In genomic region chr5:172051643-172052362, GRCh38 we compare ENCODE assay signal across 11 cellular contexts. TPM values are rescaled to one million over a fixed set of nuclear protein-coding genes. Genes with fewer than 3 reads are reported as not detected.
DNase-seq lines count a peak whose midpoint lies in the region; ATAC-seq and TF ChIP-seq lines count a peak whose summit lies in the region.
"Had no signal": no experiment of that assay in that cellular context is flagged by ENCODE, and none has a peak within 500 bp of the region (broad histone marks: within the 10 kb centered on the region; RNA-seq: fewer than 3 reads in every experiment).

No MANE protein-coding gene starts in this region.

- no peak for DNase-seq in MCF 10A (ENCODE audit: unreplicated experiment)
- no peak for DNase-seq in mammary epithelial cell
- DNase-seq in brain microvascular endothelial cell: no peak
- no peak for DNase-seq in type B pancreatic cell (ENCODE audit: extremely low spot score, unreplicated experiment)
- DNase-seq in GM03348 (ENCODE audit: low spot score): no peak
- DNase-seq: NCI-H345 had no signal

- no peaks in the 10 kb centered on the region for H4K20me1 ChIP-seq in mammary epithelial cell (ENCODE audit: insufficient read depth, low read length)

- no peak for ATAC-seq in stimulated activated memory B cell treated with anti-CD40 and anti-IgM and Interleukin-4, amounts not matched to agents 10 μg/mL and 1 μg/mL and 100 μg/mL, for 72 hours
- ATAC-seq in GM18502 (IDR thresholded peaks at IDR 0.05; ENCODE audit: poor library complexity, unreplicated experiment): no peak

- H3K27me3 ChIP-seq in mammary epithelial cell (ENCODE audit: insufficient read depth, low read length): no peaks in the 10 kb centered on the region
- H3K27me3 ChIP-seq in brain microvascular endothelial cell (replicated peaks): no peaks in the 10 kb centered on the region
- H3K27me3 ChIP-seq in muscle layer of colon (ENCODE audit: control insufficient read depth in 1 of 2, insufficient read depth in 2 of 2, low read length in 2 of 2): no peaks in the 10 kb centered on the region

- H3K27ac Mint-ChIP-seq in MCF 10A (ENCODE audit: low read depth, unreplicated experiment) (peak overlapping the region; percentile 18), type B pancreatic cell (peak overlapping the region; percentile 36)
- no peak overlapping the region for H3K27ac Mint-ChIP-seq in stimulated activated memory B cell treated with anti-CD40 and anti-IgM and Interleukin-4, amounts not matched to agents 10 μg/mL and 1 μg/mL and 100 μg/mL, for 72 hours

- H3K4me3 ChIP-seq in mammary epithelial cell (replicated peaks in 1 of 3; ENCODE audit: insufficient read depth in 1 of 3, low read depth in 2 of 3, low read length in 3 of 3): no peak overlapping the region
- no peak overlapping the region for H3K4me3 ChIP-seq in brain microvascular endothelial cell (ENCODE audit: low read depth, low read length)
- no peak overlapping the region for H3K4me3 ChIP-seq in muscle layer of colon (ENCODE audit: low read depth in 1 of 2, low read length in 2 of 2)
- H3K4me3 ChIP-seq: A549 had no signal

- in situ Hi-C loops in mammary epithelial cell (cut with MboI; ENCODE audit: low sequenced_read_pairs in 2 of 2): no loop called here
- in situ Hi-C loops in brain microvascular endothelial cell (cut with HindIII; ENCODE audit: low pct_ligation_motif_present, low sequenced_read_pairs): no loop called here

- H3K36me3 ChIP-seq in mammary epithelial cell (ENCODE audit: insufficient read depth, low read length) (peaks cover 19% of the 10 kb centered on the region), brain microvascular endothelial cell (replicated peaks) (peaks cover 62% of the 10 kb centered on the region), muscle layer of colon (ENCODE audit: insufficient read depth, low read length) (peaks cover 12% of the 10 kb centered on the region)

- H3K4me2 ChIP-seq in mammary epithelial cell (ENCODE audit: insufficient read depth, low read depth, low read length): no peak overlapping the region
- H3K4me2 ChIP-seq: A549 had no signal

- BruUV-seq in MCF 10A (replicated peaks; lab: Mats Ljungman, UMichigan): no TSS peak
- no TSS peak for BruUV-seq in mammary epithelial cell (replicated peaks; lab: Mats Ljungman, UMichigan)

- no peak overlapping the region for H2AFZ ChIP-seq in mammary epithelial cell (ENCODE audit: low read depth, low read length)

- H3K27ac ChIP-seq in mammary epithelial cell (ENCODE audit: insufficient read depth, low read depth, low read length) (no peak overlapping the region), brain microvascular endothelial cell (peak overlapping the region; percentile 60), muscle layer of colon (ENCODE audit: low read depth, low read length) (peak overlapping the region; percentile 42)
- H3K27ac ChIP-seq: A549, epithelial cell of prostate had no signal

- H3K4me1 Mint-ChIP-seq in MCF 10A (ENCODE audit: insufficient read depth, unreplicated experiment) (no peaks in the 10 kb centered on the region), type B pancreatic cell (ENCODE audit: unreplicated experiment) (peaks cover 7% of the 10 kb centered on the region)
- H3K4me1 Mint-ChIP-seq in stimulated activated memory B cell treated with anti-CD40 and anti-IgM and Interleukin-4, amounts not matched to agents 10 μg/mL and 1 μg/mL and 100 μg/mL, for 72 hours: peaks cover 10% of the 10 kb centered on the region

- H3K36me3 Mint-ChIP-seq in MCF 10A (ENCODE audit: insufficient read depth, unreplicated experiment) (peaks cover 58% of the 10 kb centered on the region), type B pancreatic cell (peaks cover 8% of the 10 kb centered on the region)
- H3K36me3 Mint-ChIP-seq in stimulated activated memory B cell treated with anti-CD40 and anti-IgM and Interleukin-4, amounts not matched to agents 10 μg/mL and 1 μg/mL and 100 μg/mL, for 72 hours: peaks cover 62% of the 10 kb centered on the region

- TF ChIP-seq CTCF in MCF 10A (IDR thresholded peaks at IDR 0.05; ENCODE audit: unreplicated experiment) (no peak), mammary epithelial cell (conservative IDR thresholded peaks at IDR 0.05 in 1 of 2, IDR thresholded peaks at IDR 0.05 in 1 of 2; ENCODE audit: extremely low read depth in 1 of 2, insufficient read depth in 1 of 2, low read depth in 1 of 2, low read length in 2 of 2) (no peak), brain microvascular endothelial cell (IDR thresholded peaks at IDR 0.05; ENCODE audit: low read depth, low read length, missing control alignments) (no peak), type B pancreatic cell (conservative IDR thresholded peaks at IDR 0.05) (no peak)

- H3K4me1 ChIP-seq in mammary epithelial cell (ENCODE audit: insufficient read depth, low read length) (no peaks in the 10 kb centered on the region), muscle layer of colon (ENCODE audit: insufficient read depth, low read length) (peaks cover 12% of the 10 kb centered on the region)
- H3K4me1 ChIP-seq: A549 had no signal

- dilution Hi-C loops in mammary epithelial cell (cut with HindIII; ENCODE audit: low sequenced_read_pairs): loop anchor here (5.0 to 25.0 kb wide), 2 partner anchors 65 to 615 kb away; no protein-coding TSS in a partner anchor

- no peaks in the 10 kb centered on the region for H3K9me3 ChIP-seq in mammary epithelial cell (replicated peaks; ENCODE audit: insufficient read depth, low read length)
- no peaks in the 10 kb centered on the region for H3K9me3 ChIP-seq in muscle layer of colon (ENCODE audit: low read length)
- H3K9me3 ChIP-seq: A549 had no signal

- H3K27me3 Mint-ChIP-seq in MCF 10A (ENCODE audit: insufficient read depth, unreplicated experiment): no peaks in the 10 kb centered on the region
- H3K27me3 Mint-ChIP-seq in type B pancreatic cell: no peaks in the 10 kb centered on the region
- H3K27me3 Mint-ChIP-seq in stimulated activated memory B cell treated with anti-CD40 and anti-IgM and Interleukin-4, amounts not matched to agents 10 μg/mL and 1 μg/mL and 100 μg/mL, for 72 hours: no peaks in the 10 kb centered on the region

- no peaks in the 10 kb centered on the region for H3K79me2 ChIP-seq in mammary epithelial cell (ENCODE audit: insufficient read depth, low read length)

- intact Hi-C loops in MCF 10A (cut with micrococcal nuclease): no loop called here
- intact Hi-C loops in mammary epithelial cell (cut with micrococcal nuclease): no loop called here

- no peak overlapping the region for H3K9ac ChIP-seq in mammary epithelial cell (ENCODE audit: insufficient read depth, low read length)
- H3K9ac ChIP-seq in muscle layer of colon (ENCODE audit: low read length): no peak overlapping the region

- POLR2A ChIA-PET in MCF 10A (lab: Yijun Ruan, JAX): no interaction called here

- WGBS in mammary epithelial cell (ENCODE audit: low coverage, missing lambda C conversion rate): 65% methylated on average over 12 of the region's 16 CpGs

- H3K9me3 Mint-ChIP-seq in MCF 10A (ENCODE audit: unreplicated experiment) (no peaks in the 10 kb centered on the region), type B pancreatic cell (no peaks in the 10 kb centered on the region)
- no peaks in the 10 kb centered on the region for H3K9me3 Mint-ChIP-seq in stimulated activated memory B cell treated with anti-CD40 and anti-IgM and Interleukin-4, amounts not matched to agents 10 μg/mL and 1 μg/mL and 100 μg/mL, for 72 hours

- H3K4me3 Mint-ChIP-seq in MCF 10A (ENCODE audit: unreplicated experiment) (no peak overlapping the region), type B pancreatic cell (no peak overlapping the region)
- H3K4me3 Mint-ChIP-seq in stimulated activated memory B cell treated with anti-CD40 and anti-IgM and Interleukin-4, amounts not matched to agents 10 μg/mL and 1 μg/mL and 100 μg/mL, for 72 hours: no peak overlapping the region

- CTCF ChIA-PET in MCF 10A (lab: Yijun Ruan, JAX): interaction anchor here (0.6 to 3.5 kb wide), 7 partner anchors 11 to 567 kb away, joined by 3 to 19 read pairs (median 3); no protein-coding TSS in a partner anchor
- CTCF ChIA-PET in mammary epithelial cell (lab: Charles Lee; ENCODE audit: low non-redundant PET): no interaction called here

RNA-seq across cellular contexts. Expression of gene FBXW11, which starts 45.4 kb away (rescaled TPM):
- 64.7 and 82.7 TPM in 2 replicates for total RNA-seq in MCF 10A (2022)
- 10 to 100 TPM; 39.2 to 62.0 TPM for total RNA-seq in mammary epithelial cell
- 21.2 TPM for polyA plus RNA-seq in mammary epithelial cell
- polyA minus RNA-seq in mammary epithelial cell: 61.3 TPM
- 50.2 and 52.5 TPM in 2 replicates for total RNA-seq in type B pancreatic cell (ENCODE audit: low replicate concordance)
